ENCODE assay signal across 21 cellular contexts in the genomic region with DNA sequence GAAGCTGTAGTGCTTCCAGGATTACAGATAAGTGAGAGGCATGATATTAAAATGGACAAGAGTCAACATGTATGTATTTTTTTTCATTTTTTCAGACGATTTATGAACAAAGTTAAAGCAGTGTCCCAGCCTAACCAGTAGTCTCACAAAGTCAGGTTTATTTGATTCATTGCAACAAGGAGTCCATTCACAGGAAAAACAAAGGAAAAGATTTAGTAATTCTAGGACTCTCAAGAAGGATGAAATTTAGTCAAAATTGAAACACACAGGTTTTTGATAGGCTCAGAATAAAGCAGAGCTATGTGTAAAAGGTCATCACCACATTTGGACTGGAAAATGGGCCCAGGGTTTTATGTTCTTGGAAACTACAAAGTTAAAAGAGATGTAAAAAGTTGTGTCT.
"Had no signal": no experiment of that assay in that cellular context is flagged by ENCODE, and none has a peak within 500 bp of the region (broad histone marks: within the 10 kb centered on the region; RNA-seq: fewer than 3 reads in every experiment).

No MANE protein-coding gene starts in this region.

- DNase-seq: IMR-90, Karpas-422, KG1, MG63, NCI-H1092, NCI-H1105 treated with DMSO at 0.1 percent for 48 hours, NCI-H1417 treated with DMSO at 0.1 percent for 48 hours, NCI-H146, NCI-H1694 treated with DMSO at 0.1 percent for 48 hours, NCI-H1930, NCI-H2081, NCI-H2107, NCI-H2227 treated with DMSO at 0.1 percent for 48 hours, NCI-H526 treated with DMSO at 0.1 percent for 48 hours, NCI-H748 treated with DMSO at 0.1 percent for 48 hours, PC-3, SHP77 had no signal

- H3K27ac ChIP-seq: RWPE1 had no signal

- H3K36me3 ChIP-seq: MG63 had no signal

- ATAC-seq: HepG2, Panc1, PC-3, SK-N-SH treated with all-trans-retinoic acid at 6 μM for 48 hours had no signal

- H3K4me3 ChIP-seq: MG63 had no signal

- H3K27me3 ChIP-seq: MG63 had no signal

- H3K9me3 ChIP-seq: MG63 had no signal
